Comparison of ENCODE assay signal across 1 cellular context in genomic region chr5:173764321-173765029, GRCh38.
TF ChIP-seq lines count a peak whose summit lies in the region.

No MANE protein-coding gene starts in this region.

TF ChIP-seq in HepG2, 621 proteins besides CTCF, POLR2A, EP300 and RAD21 (continued from another document and continues in another):
- no peak for TF ChIP-seq ZBTB40 (IDR thresholded peaks at IDR 0.05)
- TF ChIP-seq ZBTB40 (CRISPR knock-in tag; IDR thresholded peaks at IDR 0.05) = no peak; the same call in 1 of the 2 replicates
- no peak for TF ChIP-seq ZNF281 (CRISPR knock-in tag; IDR thresholded peaks at IDR 0.05; ENCODE audit: borderline replicate concordance)
- TF ChIP-seq ZNF672 (CRISPR knock-in tag; IDR thresholded peaks at IDR 0.05) = no peak
- TF ChIP-seq PHB2 (IDR thresholded peaks at IDR 0.05; ENCODE audit: partially characterized antibody) = no peak
- TF ChIP-seq ZNF589 (CRISPR knock-in tag; conservative IDR thresholded peaks at IDR 0.05) = no peak
- peak; percentile 24; the same call in 1 of the 2 replicates for TF ChIP-seq HNF4G (IDR thresholded peaks at IDR 0.05; ENCODE audit: borderline replicate concordance, low read depth, low read length)
- TF ChIP-seq HNF4G (CRISPR knock-in tag; IDR thresholded peaks at IDR 0.05; ENCODE audit: borderline replicate concordance, low read depth) = no peak
- TF ChIP-seq GABPB1 (CRISPR knock-in tag; IDR thresholded peaks at IDR 0.05) = peak; percentile 25
- peak; percentile 92 for TF ChIP-seq FOSL1 (CRISPR knock-in tag; IDR thresholded peaks at IDR 0.05; ENCODE audit: borderline replicate concordance)
- peak; percentile 71 for TF ChIP-seq RXRA (CRISPR knock-in tag; IDR thresholded peaks at IDR 0.05)
- peak; percentile 75 for TF ChIP-seq PPARG (CRISPR knock-in tag; conservative IDR thresholded peaks at IDR 0.05)
- no peak for TF ChIP-seq ZNF660 (CRISPR knock-in tag; IDR thresholded peaks at IDR 0.05; ENCODE audit: borderline replicate concordance, low read depth)
- TF ChIP-seq KLF15 (CRISPR knock-in tag; IDR thresholded peaks at IDR 0.05; ENCODE audit: borderline replicate concordance) = no peak
- TF ChIP-seq POLR2G (IDR thresholded peaks at IDR 0.05; ENCODE audit: low read depth, low read length) = peak; percentile 68
- no peak for TF ChIP-seq TRIM22 (IDR thresholded peaks at IDR 0.05)
- TF ChIP-seq ERF (CRISPR knock-in tag; IDR thresholded peaks at IDR 0.05) = peak; percentile 24; the same call in 1 of the 2 replicates
- no peak for TF ChIP-seq ZNF24 (IDR thresholded peaks at IDR 0.05)
- TF ChIP-seq SNAPC2 (CRISPR knock-in tag; IDR thresholded peaks at IDR 0.05) = no peak
- TF ChIP-seq RARA (CRISPR knock-in tag; IDR thresholded peaks at IDR 0.05) = peak; percentile 79
- TF ChIP-seq ZNF451 (CRISPR knock-in tag; IDR thresholded peaks at IDR 0.05) = no peak
- TF ChIP-seq ETS1 (CRISPR knock-in tag; IDR thresholded peaks at IDR 0.05) = no peak
- peak; percentile 98 for TF ChIP-seq ATF3 (CRISPR knock-in tag; IDR thresholded peaks at IDR 0.05)
- peak; percentile 36; the same call in 1 of the 2 replicates for TF ChIP-seq SP5 (CRISPR knock-in tag; IDR thresholded peaks at IDR 0.05; ENCODE audit: borderline replicate concordance, low read depth)
- no peak for TF ChIP-seq ZMAT5 (CRISPR knock-in tag; IDR thresholded peaks at IDR 0.05; ENCODE audit: borderline replicate concordance, low read depth)
- peak; percentile 83 for TF ChIP-seq ETV5 (CRISPR knock-in tag; IDR thresholded peaks at IDR 0.05; ENCODE audit: borderline replicate concordance)
- peak; percentile 71; the same call in 1 of the 2 replicates for TF ChIP-seq CCDC6 (CRISPR knock-in tag; IDR thresholded peaks at IDR 0.05)
- TF ChIP-seq GTF2F1 (IDR thresholded peaks at IDR 0.05; ENCODE audit: low read length) = no peak
- peak; percentile 30; the same call in 1 of the 2 replicates for TF ChIP-seq FOXO1 (CRISPR knock-in tag; IDR thresholded peaks at IDR 0.05)
- no peak for TF ChIP-seq ZBTB2 (CRISPR knock-in tag; IDR thresholded peaks at IDR 0.05; ENCODE audit: low read depth)
- TF ChIP-seq ZNF883 (CRISPR knock-in tag; IDR thresholded peaks at IDR 0.05; ENCODE audit: not compliant biosample characterization) = no peak
- TF ChIP-seq SOX6 (IDR thresholded peaks at IDR 0.05) = no peak
- TF ChIP-seq SOX6 (CRISPR knock-in tag; IDR thresholded peaks at IDR 0.05) = peak; percentile 68
- TF ChIP-seq DMAP1 (CRISPR knock-in tag; IDR thresholded peaks at IDR 0.05) = peak; percentile 51; the same call in 1 of the 2 replicates
- peak; percentile 54 for TF ChIP-seq NCOA2 (CRISPR knock-in tag; IDR thresholded peaks at IDR 0.05)
- TF ChIP-seq ZBTB37 (CRISPR knock-in tag; IDR thresholded peaks at IDR 0.05) = peak; percentile 55; the same call in 1 of the 2 replicates
- TF ChIP-seq PREB (CRISPR knock-in tag; IDR thresholded peaks at IDR 0.05) = no peak
- TF ChIP-seq ZNF674 (CRISPR knock-in tag; IDR thresholded peaks at IDR 0.05; ENCODE audit: low read depth) = no peak
- peak; percentile 29 to 40; a peak in 2 of 4 replicates for TF ChIP-seq NR2F1 (CRISPR knock-in tag; IDR thresholded peaks at IDR 0.05)
- peak; percentile 44; the same call in 1 of the 2 replicates for TF ChIP-seq MYPOP (CRISPR knock-in tag; IDR thresholded peaks at IDR 0.05)
- peak; percentile 66; the same call in 1 of the 2 replicates for TF ChIP-seq ZBTB42 (CRISPR knock-in tag; IDR thresholded peaks at IDR 0.05)
- no peak for TF ChIP-seq FIP1L1 (IDR thresholded peaks at IDR 0.05; ENCODE audit: borderline replicate concordance, insufficient read depth, low read depth, low read length)
- TF ChIP-seq ZNF20 (CRISPR knock-in tag; IDR thresholded peaks at IDR 0.05) = no peak
